ENCODE assay signal across 23 cellular contexts in genomic region chr14:61201171-61201570, GRCh38.
DNase-seq lines count a peak whose midpoint lies in the region; ATAC-seq, FAIRE-seq and TF ChIP-seq lines count a peak whose summit lies in the region.
"Had no signal": no experiment of that assay in that cellular context is flagged by ENCODE, and none has a peak within 500 bp of the region (broad histone marks: within the 10 kb centered on the region; RNA-seq: fewer than 3 reads in every experiment).

No MANE protein-coding gene starts in this region.

- no peaks in the 10 kb centered on the region for H3K4me1 ChIP-seq in A549
- peaks cover 33% of the 10 kb centered on the region for H3K4me1 ChIP-seq in SJCRH30
- peaks cover 25% of the 10 kb centered on the region for H3K4me1 ChIP-seq in psoas muscle
- H3K4me1 ChIP-seq in BE2C = no peaks in the 10 kb centered on the region

- H3K36me3 Mint-ChIP-seq in immature natural killer cell = no peaks in the 10 kb centered on the region
- H3K36me3 Mint-ChIP-seq: CD14-positive monocyte; CD8-positive, alpha-beta memory T cell had no signal

- H3K9me3 ChIP-seq in A549 (no peaks in the 10 kb centered on the region), SJCRH30 (replicated peaks) (no peaks in the 10 kb centered on the region; the same call in 1 of the 2 replicates), psoas muscle (no peaks in the 10 kb centered on the region), BE2C (no peaks in the 10 kb centered on the region)
- H3K9me3 ChIP-seq: BLaER1 treated with 17β-estradiol and CSF1 and Interleukin-3, amounts not matched to agents 10 nM and 100 nM had no signal

- peak; percentile 13 for FAIRE-seq in A549 (lab: Jason Lieb, UNC)
- FAIRE-seq in G401.6 (lab: Jason Lieb, UNC) = peak; percentile 15
- FAIRE-seq: D721Med, GM12892, H1 had no signal

- no peaks in the 10 kb centered on the region for H3K36me3 ChIP-seq in SJCRH30
- H3K36me3 ChIP-seq in psoas muscle (ENCODE audit: insufficient read depth in 1 of 2, low read depth in 1 of 2) = no peaks in the 10 kb centered on the region
- H3K36me3 ChIP-seq in BE2C = no peaks in the 10 kb centered on the region
- H3K36me3 ChIP-seq: BLaER1 treated with 17β-estradiol and CSF1 and Interleukin-3, amounts not matched to agents 10 nM and 100 nM had no signal

- no peak overlapping the region for H3K4me3 Mint-ChIP-seq in immature natural killer cell
- H3K4me3 Mint-ChIP-seq: B cell; CD4-positive, alpha-beta T cell; CD8-positive, alpha-beta memory T cell had no signal

- CTCF ChIA-PET in A549 (lab: Yijun Ruan, JAX) = no interaction called here

- no peak for TF ChIP-seq POLR2A in A549 (IDR thresholded peaks at IDR 0.05; ENCODE audit: low read length)

- H3K27ac ChIP-seq in A549 = no peak overlapping the region
- peak overlapping the region; percentile 81; the same call in 1 of the 2 replicates for H3K27ac ChIP-seq in SJCRH30
- H3K27ac ChIP-seq in psoas muscle = peak overlapping the region; percentile 92
- H3K27ac ChIP-seq: BLaER1 treated with 17β-estradiol and CSF1 and Interleukin-3, amounts not matched to agents 10 nM and 100 nM; GM23248 had no signal

- peaks cover 0 to 13% (median 5%) of the 10 kb centered on the region in 3 donors for H3K27me3 Mint-ChIP-seq in immature natural killer cell (ENCODE audit: low read depth in 3 of 3)

- no peak for TF ChIP-seq EP300 in A549 (IDR thresholded peaks at IDR 0.05)

- H3K27me3 ChIP-seq in SJCRH30 = no peaks in the 10 kb centered on the region
- H3K27me3 ChIP-seq in psoas muscle (ENCODE audit: insufficient read depth in 3 of 3, low read length in 2 of 3) = no peaks in the 10 kb centered on the region
- H3K27me3 ChIP-seq in BE2C = peaks cover 6% of the 10 kb centered on the region
- H3K27me3 ChIP-seq: BLaER1 treated with 17β-estradiol and CSF1 and Interleukin-3, amounts not matched to agents 10 nM and 100 nM had no signal

- TF ChIP-seq RAD21 in A549 (conservative IDR thresholded peaks at IDR 0.05 in 1 of 2, IDR thresholded peaks at IDR 0.05 in 1 of 2) = no peak

- 63% methylated on average over 3 of the region's 3 CpGs for WGBS in A549 (ENCODE audit: missing lambda C conversion rate)
- 24 to 41% (median 34%) methylated on average over 3 of the region's 3 CpGs for WGBS in psoas muscle, 3 donors

- DNase-seq in A549 (ENCODE audit: low read depth in 1 of 2, low spot score in 1 of 2) (no peak), SJCRH30 (no peak), psoas muscle (no peak), BE2C (no peak), immature natural killer cell (no peak)
- DNase-seq in stimulated activated CD4-positive, alpha-beta T cell treated with anti-CD3 and anti-CD28 coated beads, Interleukin-4, amount 100 ng/mL, for 4 hours = no peak
- DNase-seq in activated CD8-positive, alpha-beta memory T cell treated with anti-CD3 and anti-CD28 coated beads for 24 hours = no peak
- DNase-seq: CD4-positive, alpha-beta T cell; CD8-positive, alpha-beta memory T cell; DMS 273 treated with DMSO at 0.1 percent for 48 hours; DMS79; EL; GF-D8; GM23248; H7; HCEC 1CT had no signal

- intact Hi-C loops in psoas muscle (cut with DNase I) = loop anchor here (5.0 to 10.0 kb wide), 2 partner anchors 79 to 476 kb away; partner anchors contain the start of gene SIX4 (in 1 of the 2)

- no peak overlapping the region for H3K4me3 ChIP-seq in A549
- H3K4me3 ChIP-seq in SJCRH30 = no peak overlapping the region
- H3K4me3 ChIP-seq in psoas muscle = no peak overlapping the region
- no peak overlapping the region for H3K4me3 ChIP-seq in BE2C (ENCODE audit: low read depth, low read length)
- H3K4me3 ChIP-seq: BLaER1 treated with 17β-estradiol and CSF1 and Interleukin-3, amounts not matched to agents 10 nM and 100 nM; GM23248 had no signal

- H3K4me1 Mint-ChIP-seq in immature natural killer cell = no peaks in the 10 kb centered on the region
- H3K4me1 Mint-ChIP-seq: B cell; CD14-positive monocyte; CD8-positive, alpha-beta memory T cell had no signal

- no peak overlapping the region for H3K27ac Mint-ChIP-seq in immature natural killer cell
- H3K27ac Mint-ChIP-seq: B cell; CD14-positive monocyte; CD4-positive, alpha-beta T cell; CD8-positive, alpha-beta memory T cell had no signal

- POLR2A ChIA-PET in A549 (lab: Yijun Ruan, JAX) = no interaction called here

- H3K4me2 ChIP-seq in A549 = no peak overlapping the region

- peaks cover 0 to 3% (median 0%) of the 10 kb centered on the region in 6 donors for H3K9me3 Mint-ChIP-seq in immature natural killer cell
- H3K9me3 Mint-ChIP-seq: CD4-positive, alpha-beta T cell had no signal

- ATAC-seq in A549 (no peak), psoas muscle (peak; percentile 35 to 74 (median 58))

- no peak for TF ChIP-seq CTCF in A549 (IDR thresholded peaks at IDR 0.05)
- TF ChIP-seq CTCF in psoas muscle (IDR thresholded peaks at IDR 0.05) = no peak
- no peak for TF ChIP-seq CTCF in BE2C (IDR thresholded peaks at IDR 0.05; ENCODE audit: low read depth, low read length)

TF ChIP-seq in A549, 52 proteins besides CTCF, POLR2A, EP300 and RAD21:
- TF ChIP-seq JUN (IDR thresholded peaks at IDR 0.05) (no peak), CEBPB (IDR thresholded peaks at IDR 0.05) (no peak), REST (IDR thresholded peaks at IDR 0.05) (no peak), CBX2 (IDR thresholded peaks at IDR 0.05; ENCODE audit: borderline replicate concordance, low read depth) (no peak), HOXA7 (CRISPR knock-in tag; IDR thresholded peaks at IDR 0.05) (no peak), ZFP36 (IDR thresholded peaks at IDR 0.05; ENCODE audit: borderline replicate concordance, partially characterized antibody) (no peak), FOXS1 (CRISPR knock-in tag; IDR thresholded peaks at IDR 0.05) (no peak), RARB (CRISPR knock-in tag; IDR thresholded peaks at IDR 0.05) (no peak), EHMT2 (IDR thresholded peaks at IDR 0.05; ENCODE audit: low read depth) (no peak), TP53 (CRISPR knock-in tag; IDR thresholded peaks at IDR 0.05) (no peak), ZSCAN20 (CRISPR knock-in tag; IDR thresholded peaks at IDR 0.05) (no peak), HOXB5 (CRISPR knock-in tag; IDR thresholded peaks at IDR 0.05) (no peak), HDAC2 (IDR thresholded peaks at IDR 0.05) (no peak), NR3C1 (IDR thresholded peaks at IDR 0.05) (no peak), ESRRA (IDR thresholded peaks at IDR 0.05; ENCODE audit: borderline replicate concordance, low read length) (no peak), FOSL2 (IDR thresholded peaks at IDR 0.05) (no peak), FOSL2 (CRISPR knock-in tag; IDR thresholded peaks at IDR 0.05) (no peak), MAZ (IDR thresholded peaks at IDR 0.05; ENCODE audit: borderline replicate concordance, low read depth, low read length) (no peak), SREBF2 (IDR thresholded peaks at IDR 0.05) (no peak), HMGXB4 (CRISPR knock-in tag; IDR thresholded peaks at IDR 0.05; ENCODE audit: borderline replicate concordance) (no peak)

Comparison
In these comparisons a context has a peak if more than half of its experiments do, and no peak if none do; other contexts are left out.
1. ATAC-seq: peak in psoas muscle (4 of 4); none in A549 (0 of 2).
2. H3K27ac ChIP-seq: peak in SJCRH30 (single experiment) and psoas muscle (single experiment); none in A549 (0 of 2).